In the genomic region with DNA sequence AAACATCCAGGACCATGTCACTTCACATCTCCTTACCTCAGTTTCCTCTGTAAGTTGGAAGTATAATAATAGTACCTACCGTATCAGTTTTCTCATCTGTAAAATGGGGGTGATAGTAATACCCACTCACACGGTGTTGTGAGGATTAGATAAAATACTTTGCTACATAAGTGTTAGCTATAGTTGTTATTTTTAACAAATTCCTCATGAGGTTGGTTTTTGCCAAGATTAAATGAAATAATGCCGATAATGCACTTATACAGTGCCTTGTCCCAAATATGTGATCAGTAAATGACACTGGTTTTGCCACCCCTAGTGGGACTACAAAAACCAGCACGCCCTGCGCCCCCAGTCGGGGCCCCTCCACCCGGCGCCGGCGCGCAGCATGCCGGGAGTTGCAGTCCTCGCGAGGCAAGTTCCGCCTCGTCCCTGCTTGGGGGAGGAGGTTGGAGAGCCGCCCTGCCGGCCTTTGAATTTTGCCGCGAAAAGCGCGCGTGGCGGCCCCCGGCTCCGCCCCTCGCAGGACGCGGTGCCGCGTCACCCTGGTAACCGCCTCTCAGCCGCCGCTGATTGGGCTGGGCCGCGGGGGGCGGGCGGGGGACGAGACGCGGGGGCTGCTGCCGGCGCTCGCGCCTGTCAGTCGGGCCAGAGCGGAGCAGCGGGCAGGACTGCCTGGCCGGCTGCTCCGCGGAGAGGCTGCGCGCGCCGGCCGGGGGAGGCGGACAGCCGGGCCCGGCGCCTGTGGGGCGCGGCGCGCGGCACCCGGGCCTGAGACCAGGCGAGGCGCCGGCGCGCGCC, we compare ENCODE assay signal across 8 cellular contexts. TPM values are rescaled to one million over a fixed set of nuclear protein-coding genes. Genes with fewer than 3 reads are reported as not detected.
A peak's percentile ranks its signal among the peaks of the same experiment; 100 is the strongest.
DNase-seq lines count a peak whose midpoint lies in the region; ATAC-seq, FAIRE-seq and TF ChIP-seq lines count a peak whose summit lies in the region.

A gene (plus strand): TSS at position 639 of the 798 bp plus-strand sequence. CDS start 30,322 bp downstream, outside the sequence.

- H3K27me3 Mint-ChIP-seq in T-helper 2 cell treated with Interferon-gamma antibody and Interleukin-4, amounts not matched to agents 5 μg/mL and 100 μg/mL, for 36 hours (ENCODE audit: low read depth), result peaks cover 58% of the 10 kb centered on the region
- peaks cover 20% of the 10 kb centered on the region for H3K27me3 Mint-ChIP-seq in astrocyte (ENCODE audit: low read depth, unreplicated experiment)

- H2AFZ ChIP-seq in astrocyte (ENCODE audit: low read depth, low read length), result peak within 1 kb of the TSS; percentile 52

- intact Hi-C loops in right cardiac atrium (cut with DNase I), result loop anchor here in 2 of 4 donors (10.0 kb wide), 2 partner anchors 61 to 109 kb away; no protein-coding TSS in a partner anchor
- intact Hi-C loops in uterus (cut with DNase I; ENCODE audit: low total_unique reads), result no loop called here

- no peaks in the 10 kb centered on the region for H3K79me2 ChIP-seq in astrocyte (ENCODE audit: insufficient read depth, low read length)

- H3K4me3 ChIP-seq in astrocyte (ENCODE audit: insufficient read depth, low read depth, low read length) (peak within 1 kb of the TSS; percentile 51), right cardiac atrium (ENCODE audit: low read length) (peak within 1 kb of the TSS; percentile 84), uterus (peak within 1 kb of the TSS; percentile 24 to 67)

- no peak within 1 kb of the TSS for H3K27ac Mint-ChIP-seq in T-helper 2 cell treated with Interferon-gamma antibody and Interleukin-4, amounts not matched to agents 5 μg/mL and 100 μg/mL, for 36 hours
- no peak within 1 kb of the TSS for H3K27ac Mint-ChIP-seq in astrocyte (ENCODE audit: unreplicated experiment)

- TF ChIP-seq POLR2A in uterus (IDR thresholded peaks at IDR 0.05), result peak; percentile 78 to 81

- peak within 1 kb of the TSS; percentile 54 for H3K4me3 Mint-ChIP-seq in T-helper 2 cell treated with Interferon-gamma antibody and Interleukin-4, amounts not matched to agents 5 μg/mL and 100 μg/mL, for 36 hours
- H3K4me3 Mint-ChIP-seq in astrocyte (ENCODE audit: unreplicated experiment), result peak within 1 kb of the TSS; percentile 14

- H3K4me1 ChIP-seq in astrocyte (ENCODE audit: insufficient read depth, low read length) (peaks cover 3% of the 10 kb centered on the region), right cardiac atrium (ENCODE audit: control insufficient read depth, insufficient read depth, low read length) (peaks cover 10% of the 10 kb centered on the region), uterus (no peaks in the 10 kb centered on the region)

- DNase-seq in NCI-H187 treated with DMSO at 0.1 percent for 48 hours (lab: John Stamatoyannopoulos, UW) (peak; percentile 90), astrocyte (ENCODE audit: low read depth) (peak; percentile 82), right cardiac atrium (peak; percentile 97 to 99 (median 99)), pulmonary artery endothelial cell (ENCODE audit: low read depth, low spot score) (peak; percentile 79), uterus (peak; percentile 96 to 99)
- peak; percentile 95 for DNase-seq in T-helper 2 cell treated with Interferon-gamma antibody and Interleukin-4, amounts not matched to agents 5 μg/mL and 100 μg/mL, for 36 hours (ENCODE audit: low spot score)

- H3K9me3 ChIP-seq in astrocyte (ENCODE audit: insufficient read depth, low read depth, low read length) (no peaks in the 10 kb centered on the region), right cardiac atrium (ENCODE audit: control insufficient read depth, low read length) (no peaks in the 10 kb centered on the region), uterus (no peaks in the 10 kb centered on the region)

- no peaks in the 10 kb centered on the region for H3K9me3 Mint-ChIP-seq in T-helper 2 cell treated with Interferon-gamma antibody and Interleukin-4, amounts not matched to agents 5 μg/mL and 100 μg/mL, for 36 hours
- H3K9me3 Mint-ChIP-seq in astrocyte (ENCODE audit: unreplicated experiment), result no peaks in the 10 kb centered on the region

- TF ChIP-seq CTCF in astrocyte (IDR thresholded peaks at IDR 0.05; ENCODE audit: insufficient read depth, low read depth, low read length) (no peak), uterus (IDR thresholded peaks at IDR 0.05) (peak; percentile 17 to 42 (median 30))

- ATAC-seq in GM18502 (IDR thresholded peaks at IDR 0.05; ENCODE audit: poor library complexity, unreplicated experiment), result peak; percentile 90
- peak; percentile 83 for ATAC-seq in HG02943 (IDR thresholded peaks at IDR 0.05; ENCODE audit: low read depth, unreplicated experiment)
- ATAC-seq in right cardiac atrium, result peak; percentile 96 to 97

- H3K4me1 Mint-ChIP-seq in T-helper 2 cell treated with Interferon-gamma antibody and Interleukin-4, amounts not matched to agents 5 μg/mL and 100 μg/mL, for 36 hours (ENCODE audit: low read depth), result peaks cover 7% of the 10 kb centered on the region
- H3K4me1 Mint-ChIP-seq in astrocyte (ENCODE audit: low read depth, unreplicated experiment), result no peaks in the 10 kb centered on the region

- 1% methylated on average over 68 of the region's 72 CpGs for WGBS in right cardiac atrium

- FAIRE-seq in astrocyte (lab: Jason Lieb, UNC), result peak; percentile 81

- peak within 1 kb of the TSS; percentile 18 for H3K9ac ChIP-seq in astrocyte (ENCODE audit: low read length)

- H3K4me2 ChIP-seq in astrocyte (ENCODE audit: low read length), result peak within 1 kb of the TSS; percentile 84

- H3K27me3 ChIP-seq in astrocyte (ENCODE audit: insufficient read depth, low read length), result peaks cover 43% of the 10 kb centered on the region
- no peaks in the 10 kb centered on the region for H3K27me3 ChIP-seq in right cardiac atrium (ENCODE audit: control insufficient read depth, insufficient read depth)
- peaks cover 0 to 13% of the 10 kb centered on the region in 2 donors for H3K27me3 ChIP-seq in uterus

- H3K36me3 ChIP-seq in astrocyte (ENCODE audit: insufficient read depth, low read length), result no peaks in the 10 kb centered on the region
- no peaks in the 10 kb centered on the region for H3K36me3 ChIP-seq in uterus

- peaks cover 21% of the 10 kb centered on the region for H4K20me1 ChIP-seq in astrocyte (ENCODE audit: insufficient read depth, low read length)

- no peak within 1 kb of the TSS for H3K27ac ChIP-seq in astrocyte (ENCODE audit: low read depth, low read length)
- H3K27ac ChIP-seq in right cardiac atrium (ENCODE audit: low read length), result peak within 1 kb of the TSS; percentile 57
- no peak within 1 kb of the TSS for H3K27ac ChIP-seq in uterus

- no peaks in the 10 kb centered on the region for H3K36me3 Mint-ChIP-seq in T-helper 2 cell treated with Interferon-gamma antibody and Interleukin-4, amounts not matched to agents 5 μg/mL and 100 μg/mL, for 36 hours (ENCODE audit: low read depth)
- H3K36me3 Mint-ChIP-seq in astrocyte (ENCODE audit: low read depth, unreplicated experiment), result no peaks in the 10 kb centered on the region

RNA-seq across cellular contexts. Expression of the gene that starts here (rescaled TPM):
- total RNA-seq in astrocyte (1.2 and 1.4 TPM in 2 replicates), right cardiac atrium (10 to 100 TPM in 2 of 4 donors, 1 to 10 TPM in 2; 9.3 to 16.4 (median 10.0) TPM), pulmonary artery endothelial cell (0.26 and 0.92 TPM in 2 replicates), uterus (1 to 10 TPM in 2 of 4 donors, under 1 TPM in 1, not detected in 1; 0.34 to 3.5 (median 1.7) TPM)
- polyA plus RNA-seq in right cardiac atrium, result 14.8 TPM

Comparison
In these comparisons a context has a peak if more than half of its experiments do, and no peak if none do; other contexts are left out.
1. Peak in DNase-seq in pulmonary artery endothelial cell; RNA of the gene not detected or under 1 TPM.